In the genomic region with DNA sequence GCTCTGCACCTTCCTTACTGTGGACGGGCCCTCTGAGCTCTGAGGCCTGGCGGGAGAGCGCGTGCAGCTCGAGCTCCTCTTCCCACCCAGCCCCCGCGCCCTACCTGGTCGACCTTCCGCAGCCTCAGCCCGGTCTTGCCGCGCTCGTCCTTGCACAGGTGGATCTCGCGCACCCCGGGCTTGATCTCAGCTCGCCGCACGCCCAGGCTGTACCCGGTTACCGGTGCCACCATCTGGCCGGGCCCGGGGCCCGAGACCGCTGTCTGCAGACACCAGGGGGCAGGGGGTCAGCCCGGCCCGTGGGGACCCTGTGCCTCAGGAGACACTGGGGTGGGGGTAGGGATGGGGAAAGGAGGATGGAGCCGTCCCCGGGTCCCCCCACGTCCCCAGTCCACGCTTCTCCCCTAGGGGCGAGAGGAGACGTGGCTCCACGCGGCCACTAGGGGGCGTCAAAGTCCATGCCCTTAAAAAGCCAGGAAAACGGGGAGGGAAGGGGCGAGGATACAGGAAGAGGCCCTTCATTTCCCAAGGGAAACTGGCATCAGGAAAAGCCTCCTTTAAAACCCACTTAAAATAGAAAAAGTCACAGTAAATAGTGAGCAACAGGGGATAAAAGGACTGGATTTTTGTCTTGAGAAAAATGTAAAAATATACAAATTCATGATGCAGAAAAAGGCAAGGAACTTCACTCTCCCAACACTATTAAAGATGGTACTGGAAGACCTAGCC, we compare ENCODE assay signal across 8 cellular contexts. TPM values are rescaled to one million over a fixed set of nuclear protein-coding genes. Genes with fewer than 3 reads are reported as not detected.
DNase-seq lines count a peak whose midpoint lies in the region; ATAC-seq and TF ChIP-seq lines count a peak whose summit lies in the region.

No MANE protein-coding gene starts in this region.

- H3K79me2 ChIP-seq in SK-N-SH (ENCODE audit: insufficient read depth) = no peaks in the 10 kb centered on the region

- no peaks in the 10 kb centered on the region for H3K9me2 ChIP-seq in SK-N-SH

- H3K9ac ChIP-seq in SK-N-SH = no peak overlapping the region

- TF ChIP-seq EP300 in SK-N-SH (IDR thresholded peaks at IDR 0.05; ENCODE audit: borderline replicate concordance in 1 of 2, low read depth in 1 of 2, low read length in 1 of 2) = no peak

- no peaks in the 10 kb centered on the region for H3K9me3 ChIP-seq in SK-N-SH
- no peaks in the 10 kb centered on the region for H3K9me3 ChIP-seq in uterus

- H3K36me3 ChIP-seq in SK-N-SH (replicated peaks in 1 of 2; ENCODE audit: control insufficient read depth in 1 of 2, insufficient read depth in 2 of 2, low read length in 1 of 2) (no peaks in the 10 kb centered on the region), uterus (no peaks in the 10 kb centered on the region)

- intact Hi-C loops in cardiac septum (cut with DNase I) (loop anchor here (1.0 kb wide), 1 partner anchor 124 kb away; no protein-coding TSS in a partner anchor), posterior cingulate gyrus (cut with DNase I) (loop anchor here (1.0 to 2.0 kb wide), 2 partner anchors 124 to 153 kb away; a partner anchor contains a TSS), uterus (cut with DNase I; ENCODE audit: low total_unique reads) (loop anchor here (5.0 to 10.0 kb wide), 2 partner anchors 124 to 151 kb away; a partner anchor contains a TSS)

- no peaks in the 10 kb centered on the region for H3K27me3 ChIP-seq in SK-N-SH (ENCODE audit: insufficient read depth)
- H3K27me3 ChIP-seq in uterus = no peaks in the 10 kb centered on the region

- no peaks in the 10 kb centered on the region for H4K20me1 ChIP-seq in SK-N-SH (ENCODE audit: insufficient read depth)

- TF ChIP-seq CTCF in LNCAP (IDR thresholded peaks at IDR 0.05) (peak; percentile 97), SK-N-SH (IDR thresholded peaks at IDR 0.05) (peak; percentile 90), uterus (IDR thresholded peaks at IDR 0.05) (peak; percentile 95 to 100 (median 96))

- no peak for TF ChIP-seq POLR2A in uterus (IDR thresholded peaks at IDR 0.05)

- H2AFZ ChIP-seq in SK-N-SH (ENCODE audit: low read depth) = peak overlapping the region; percentile 15

- ATAC-seq in GM19467 (IDR thresholded peaks at IDR 0.05; ENCODE audit: unreplicated experiment) = no peak

- POLR2A ChIA-PET in SK-N-SH (lab: Yijun Ruan, JAX) = no interaction called here

- no peak overlapping the region for H3K4me2 ChIP-seq in SK-N-SH

- TF ChIP-seq RAD21 in SK-N-SH (IDR thresholded peaks at IDR 0.05; ENCODE audit: low read length) = peak; percentile 88

- peak; percentile 89 for DNase-seq in D341Med (ENCODE audit: low spot score)
- peak; percentile 93 for DNase-seq in SK-N-SH
- peak; percentile 21 for DNase-seq in activated naive CD8-positive, alpha-beta T cell treated with anti-CD3 and anti-CD28 coated beads, Interleukin-2, amount 50 U/mL, for 16 hours (ENCODE audit: low read depth, low spot score)
- DNase-seq in cardiac septum (ENCODE audit: low spot score) = peak; percentile 85
- DNase-seq in posterior cingulate gyrus = peak; percentile 60 to 96 (median 82)
- peak; percentile 75 to 84 for DNase-seq in uterus

- no peaks in the 10 kb centered on the region for H3K4me1 ChIP-seq in SK-N-SH (ENCODE audit: control insufficient read depth in 1 of 2, insufficient read depth in 2 of 2, low read depth in 1 of 2, low read length in 1 of 2)
- peaks cover 0 to 3% of the 10 kb centered on the region in 2 donors for H3K4me1 ChIP-seq in uterus

- H3K4me3 ChIP-seq in SK-N-SH (ENCODE audit: low read depth in 2 of 2, low read length in 1 of 2) (peak overlapping the region in 1 of 2 experiments; percentile 45; a peak in 1 of 4 replicates), uterus (no peak overlapping the region)

- 62% methylated on average over 38 of the region's 38 CpGs for WGBS in SK-N-SH (ENCODE audit: low lambda C conversion rate)

- CTCF ChIA-PET in SK-N-SH (lab: Yijun Ruan, JAX) = interaction anchor here (0.6 to 2.6 kb wide), 26 partner anchors 9 to 190 kb away, joined by 3 to 31 read pairs (median 4); a partner anchor contains a TSS

- no peak overlapping the region for H3K27ac ChIP-seq in SK-N-SH (ENCODE audit: low read depth in 2 of 2, low read length in 1 of 2)
- peak overlapping the region in 1 of 2 donors; percentile 24 for H3K27ac ChIP-seq in uterus

- H3F3A ChIP-seq in SK-N-SH (replicated peaks; ENCODE audit: insufficient read depth) = no peaks in the 10 kb centered on the region

TF ChIP-seq in SK-N-SH, 30 proteins besides CTCF, POLR2A, EP300 and RAD21:
- TF ChIP-seq, protein P1, sequence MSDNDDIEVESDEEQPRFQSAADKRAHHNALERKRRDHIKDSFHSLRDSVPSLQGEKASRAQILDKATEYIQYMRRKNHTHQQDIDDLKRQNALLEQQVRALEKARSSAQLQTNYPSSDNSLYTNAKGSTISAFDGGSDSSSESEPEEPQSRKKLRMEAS (IDR thresholded peaks at IDR 0.05; ENCODE audit: low read depth) = no peak
- TF ChIP-seq CHD2 (IDR thresholded peaks at IDR 0.05; ENCODE audit: low read length, partially characterized antibody) = peak; percentile 29
- no peak for TF ChIP-seq FOSL2 (IDR thresholded peaks at IDR 0.05; ENCODE audit: borderline replicate concordance, low read depth)
- no peak for TF ChIP-seq GABPA (IDR thresholded peaks at IDR 0.05; ENCODE audit: low read depth)
- TF ChIP-seq, protein P2, sequence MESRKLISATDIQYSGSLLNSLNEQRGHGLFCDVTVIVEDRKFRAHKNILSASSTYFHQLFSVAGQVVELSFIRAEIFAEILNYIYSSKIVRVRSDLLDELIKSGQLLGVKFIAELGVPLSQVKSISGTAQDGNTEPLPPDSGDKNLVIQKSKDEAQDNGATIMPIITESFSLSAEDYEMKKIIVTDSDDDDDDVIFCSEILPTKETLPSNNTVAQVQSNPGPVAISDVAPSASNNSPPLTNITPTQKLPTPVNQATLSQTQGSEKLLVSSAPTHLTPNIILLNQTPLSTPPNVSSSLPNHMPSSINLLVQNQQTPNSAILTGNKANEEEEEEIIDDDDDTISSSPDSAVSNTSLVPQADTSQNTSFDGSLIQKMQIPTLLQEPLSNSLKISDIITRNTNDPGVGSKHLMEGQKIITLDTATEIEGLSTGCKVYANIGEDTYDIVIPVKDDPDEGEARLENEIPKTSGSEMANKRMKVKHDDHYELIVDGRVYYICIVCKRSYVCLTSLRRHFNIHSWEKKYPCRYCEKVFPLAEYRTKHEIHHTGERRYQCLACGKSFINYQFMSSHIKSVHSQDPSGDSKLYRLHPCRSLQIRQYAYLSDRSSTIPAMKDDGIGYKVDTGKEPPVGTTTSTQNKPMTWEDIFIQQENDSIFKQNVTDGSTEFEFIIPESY (IDR thresholded peaks at IDR 0.05; ENCODE audit: borderline replicate concordance, low read depth) = no peak
- TF ChIP-seq RFX5 (IDR thresholded peaks at IDR 0.05; ENCODE audit: low read length) = no peak
- peak; percentile 28; the same call in 1 of the 2 replicates for TF ChIP-seq SIN3A (IDR thresholded peaks at IDR 0.05; ENCODE audit: borderline replicate concordance, low read depth, low read length)
- TF ChIP-seq, protein P3, sequence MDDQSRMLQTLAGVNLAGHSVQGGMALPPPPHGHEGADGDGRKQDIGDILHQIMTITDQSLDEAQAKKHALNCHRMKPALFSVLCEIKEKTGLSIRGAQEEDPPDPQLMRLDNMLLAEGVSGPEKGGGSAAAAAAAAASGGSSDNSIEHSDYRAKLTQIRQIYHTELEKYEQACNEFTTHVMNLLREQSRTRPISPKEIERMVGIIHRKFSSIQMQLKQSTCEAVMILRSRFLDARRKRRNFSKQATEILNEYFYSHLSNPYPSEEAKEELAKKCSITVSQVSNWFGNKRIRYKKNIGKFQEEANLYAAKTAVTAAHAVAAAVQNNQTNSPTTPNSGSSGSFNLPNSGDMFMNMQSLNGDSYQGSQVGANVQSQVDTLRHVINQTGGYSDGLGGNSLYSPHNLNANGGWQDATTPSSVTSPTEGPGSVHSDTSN (IDR thresholded peaks at IDR 0.05) = no peak
- peak; percentile 82 for TF ChIP-seq SMC3 (IDR thresholded peaks at IDR 0.05; ENCODE audit: low read depth, low read length)
- TF ChIP-seq POLR2AphosphoS5 (IDR thresholded peaks at IDR 0.05; ENCODE audit: low read depth, low read length) = no peak
- TF ChIP-seq RCOR1 (IDR thresholded peaks at IDR 0.05; ENCODE audit: low read length) = 0 out of 2 replicates have a peak, but pooled peaks have one; percentile 8
- TF ChIP-seq, protein P4, sequence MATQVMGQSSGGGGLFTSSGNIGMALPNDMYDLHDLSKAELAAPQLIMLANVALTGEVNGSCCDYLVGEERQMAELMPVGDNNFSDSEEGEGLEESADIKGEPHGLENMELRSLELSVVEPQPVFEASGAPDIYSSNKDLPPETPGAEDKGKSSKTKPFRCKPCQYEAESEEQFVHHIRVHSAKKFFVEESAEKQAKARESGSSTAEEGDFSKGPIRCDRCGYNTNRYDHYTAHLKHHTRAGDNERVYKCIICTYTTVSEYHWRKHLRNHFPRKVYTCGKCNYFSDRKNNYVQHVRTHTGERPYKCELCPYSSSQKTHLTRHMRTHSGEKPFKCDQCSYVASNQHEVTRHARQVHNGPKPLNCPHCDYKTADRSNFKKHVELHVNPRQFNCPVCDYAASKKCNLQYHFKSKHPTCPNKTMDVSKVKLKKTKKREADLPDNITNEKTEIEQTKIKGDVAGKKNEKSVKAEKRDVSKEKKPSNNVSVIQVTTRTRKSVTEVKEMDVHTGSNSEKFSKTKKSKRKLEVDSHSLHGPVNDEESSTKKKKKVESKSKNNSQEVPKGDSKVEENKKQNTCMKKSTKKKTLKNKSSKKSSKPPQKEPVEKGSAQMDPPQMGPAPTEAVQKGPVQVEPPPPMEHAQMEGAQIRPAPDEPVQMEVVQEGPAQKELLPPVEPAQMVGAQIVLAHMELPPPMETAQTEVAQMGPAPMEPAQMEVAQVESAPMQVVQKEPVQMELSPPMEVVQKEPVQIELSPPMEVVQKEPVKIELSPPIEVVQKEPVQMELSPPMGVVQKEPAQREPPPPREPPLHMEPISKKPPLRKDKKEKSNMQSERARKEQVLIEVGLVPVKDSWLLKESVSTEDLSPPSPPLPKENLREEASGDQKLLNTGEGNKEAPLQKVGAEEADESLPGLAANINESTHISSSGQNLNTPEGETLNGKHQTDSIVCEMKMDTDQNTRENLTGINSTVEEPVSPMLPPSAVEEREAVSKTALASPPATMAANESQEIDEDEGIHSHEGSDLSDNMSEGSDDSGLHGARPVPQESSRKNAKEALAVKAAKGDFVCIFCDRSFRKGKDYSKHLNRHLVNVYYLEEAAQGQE (IDR thresholded peaks at IDR 0.05; ENCODE audit: low read depth, low read length) = no peak

RNA-seq across cellular contexts. Expression of a gene that starts 15.5 kb away (rescaled TPM):
- polyA plus RNA-seq in SK-N-SH (2012; rRNA removed) = 3.0 and 4.0 TPM in 2 replicates
- 1.8 and 2.6 TPM in 2 replicates for polyA plus RNA-seq in SK-N-SH (2012; cell fraction: cytosol; rRNA removed)
- 6.6 and 8.2 TPM in 2 replicates for polyA plus RNA-seq in SK-N-SH (2012; cell fraction: nucleus; rRNA removed)
- total RNA-seq in cardiac septum (2.7 TPM), uterus (1 to 10 TPM in 3 of 4 donors, under 1 TPM in 1; 0.26 to 9.1 (median 5.5) TPM)

RNA-seq across cellular contexts. Expression of a gene that starts 47.3 kb away (rescaled TPM):
- 2.2 and 2.5 TPM in 2 replicates for polyA plus RNA-seq in SK-N-SH (2012; rRNA removed)
- 1.0 and 1.4 TPM in 2 replicates for polyA plus RNA-seq in SK-N-SH (2012; cell fraction: cytosol; rRNA removed)
- 14.5 and 15.5 TPM in 2 replicates for polyA plus RNA-seq in SK-N-SH (2012; cell fraction: nucleus; rRNA removed)
- total RNA-seq in cardiac septum = 6.9 TPM
- 10 to 100 TPM in 1 of 4 donors, 1 to 10 TPM in 3; 2.1 to 14.0 (median 4.5) TPM for total RNA-seq in uterus

Comparison
In these comparisons a context has a peak if more than half of its experiments do, and no peak if none do; other contexts are left out.
1. DNase-seq: peak in every context shown above with its lines; median percentile 93 in SK-N-SH; 89 in D341Med; 85 in cardiac septum; 82 in posterior cingulate gyrus; 80 in uterus; 21 in activated naive CD8-positive, alpha-beta T cell treated with anti-CD3 and anti-CD28 coated beads, Interleukin-2, amount 50 U/mL, for 16 hours.